Comparison of ENCODE assay signal across 1 cellular context in the genomic region with DNA sequence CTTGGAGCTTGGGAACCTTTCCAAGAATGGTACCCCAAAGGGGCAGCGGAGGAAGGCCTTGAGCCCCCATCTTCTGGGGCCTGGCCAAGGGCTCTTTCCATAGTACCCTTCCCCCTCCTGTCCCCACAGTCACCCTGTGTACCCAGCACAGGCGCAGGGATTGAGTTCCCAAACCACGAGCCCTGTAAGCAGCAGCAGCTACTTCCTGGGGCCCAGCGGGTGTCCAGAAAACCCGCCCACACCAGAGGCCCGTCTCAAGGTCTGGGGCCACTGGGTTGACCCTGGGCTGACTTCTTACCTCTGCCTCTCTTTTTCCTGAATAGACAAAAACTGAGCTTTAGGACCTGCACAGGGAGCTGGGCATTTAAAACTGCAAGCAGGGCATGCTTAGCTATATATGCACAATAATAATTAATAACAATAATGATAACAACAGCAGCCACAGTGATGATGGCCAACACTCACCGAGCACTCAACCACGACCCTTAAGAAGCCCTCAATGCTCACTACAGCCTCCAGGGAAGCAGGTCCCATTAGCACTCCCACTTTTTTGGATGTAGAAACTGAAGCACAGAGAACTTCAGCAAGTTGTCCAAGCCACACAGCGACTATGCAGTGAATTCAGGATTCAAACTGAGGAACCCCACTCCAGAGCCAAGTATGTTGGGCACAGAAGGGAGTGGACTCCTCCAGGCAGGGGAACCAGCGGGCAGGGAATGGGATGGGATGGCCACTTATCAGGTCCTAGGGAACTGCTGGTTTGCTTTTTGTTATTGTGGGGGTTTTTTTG.
TF ChIP-seq lines count a peak whose summit lies in the region.

No MANE protein-coding gene starts in this region.

TF ChIP-seq in K562, 482 proteins besides CTCF, POLR2A, EP300 and RAD21 (continued from another document and continues in another):
- peak; percentile 75 for TF ChIP-seq MYC (IDR thresholded peaks at IDR 0.05; ENCODE audit: low read depth, low read length)
- TF ChIP-seq MYC (CRISPR knock-in tag; IDR thresholded peaks at IDR 0.05; ENCODE audit: borderline replicate concordance, low read depth): no peak
- no peak for TF ChIP-seq CAMTA2 (CRISPR knock-in tag; conservative IDR thresholded peaks at IDR 0.05)
- TF ChIP-seq XRCC4 (IDR thresholded peaks at IDR 0.05; ENCODE audit: extremely low read depth, insufficient read depth, insufficient read length): no peak
- TF ChIP-seq, protein P1, sequence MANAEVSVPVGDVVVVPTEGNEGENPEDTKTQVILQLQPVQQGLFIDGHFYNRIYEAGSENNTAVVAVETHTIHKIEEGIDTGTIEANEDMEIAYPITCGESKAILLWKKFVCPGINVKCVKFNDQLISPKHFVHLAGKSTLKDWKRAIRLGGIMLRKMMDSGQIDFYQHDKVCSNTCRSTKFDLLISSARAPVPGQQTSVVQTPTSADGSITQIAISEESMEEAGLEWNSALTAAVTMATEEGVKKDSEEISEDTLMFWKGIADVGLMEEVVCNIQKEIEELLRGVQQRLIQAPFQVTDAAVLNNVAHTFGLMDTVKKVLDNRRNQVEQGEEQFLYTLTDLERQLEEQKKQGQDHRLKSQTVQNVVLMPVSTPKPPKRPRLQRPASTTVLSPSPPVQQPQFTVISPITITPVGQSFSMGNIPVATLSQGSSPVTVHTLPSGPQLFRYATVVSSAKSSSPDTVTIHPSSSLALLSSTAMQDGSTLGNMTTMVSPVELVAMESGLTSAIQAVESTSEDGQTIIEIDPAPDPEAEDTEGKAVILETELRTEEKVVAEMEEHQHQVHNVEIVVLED (CRISPR knock-in tag; IDR thresholded peaks at IDR 0.05): no peak
- TF ChIP-seq ZKSCAN1 (IDR thresholded peaks at IDR 0.05; ENCODE audit: low read depth, low read length): no peak
- TF ChIP-seq ZNF239 (CRISPR knock-in tag; IDR thresholded peaks at IDR 0.05): no peak
- TF ChIP-seq, protein P2, sequence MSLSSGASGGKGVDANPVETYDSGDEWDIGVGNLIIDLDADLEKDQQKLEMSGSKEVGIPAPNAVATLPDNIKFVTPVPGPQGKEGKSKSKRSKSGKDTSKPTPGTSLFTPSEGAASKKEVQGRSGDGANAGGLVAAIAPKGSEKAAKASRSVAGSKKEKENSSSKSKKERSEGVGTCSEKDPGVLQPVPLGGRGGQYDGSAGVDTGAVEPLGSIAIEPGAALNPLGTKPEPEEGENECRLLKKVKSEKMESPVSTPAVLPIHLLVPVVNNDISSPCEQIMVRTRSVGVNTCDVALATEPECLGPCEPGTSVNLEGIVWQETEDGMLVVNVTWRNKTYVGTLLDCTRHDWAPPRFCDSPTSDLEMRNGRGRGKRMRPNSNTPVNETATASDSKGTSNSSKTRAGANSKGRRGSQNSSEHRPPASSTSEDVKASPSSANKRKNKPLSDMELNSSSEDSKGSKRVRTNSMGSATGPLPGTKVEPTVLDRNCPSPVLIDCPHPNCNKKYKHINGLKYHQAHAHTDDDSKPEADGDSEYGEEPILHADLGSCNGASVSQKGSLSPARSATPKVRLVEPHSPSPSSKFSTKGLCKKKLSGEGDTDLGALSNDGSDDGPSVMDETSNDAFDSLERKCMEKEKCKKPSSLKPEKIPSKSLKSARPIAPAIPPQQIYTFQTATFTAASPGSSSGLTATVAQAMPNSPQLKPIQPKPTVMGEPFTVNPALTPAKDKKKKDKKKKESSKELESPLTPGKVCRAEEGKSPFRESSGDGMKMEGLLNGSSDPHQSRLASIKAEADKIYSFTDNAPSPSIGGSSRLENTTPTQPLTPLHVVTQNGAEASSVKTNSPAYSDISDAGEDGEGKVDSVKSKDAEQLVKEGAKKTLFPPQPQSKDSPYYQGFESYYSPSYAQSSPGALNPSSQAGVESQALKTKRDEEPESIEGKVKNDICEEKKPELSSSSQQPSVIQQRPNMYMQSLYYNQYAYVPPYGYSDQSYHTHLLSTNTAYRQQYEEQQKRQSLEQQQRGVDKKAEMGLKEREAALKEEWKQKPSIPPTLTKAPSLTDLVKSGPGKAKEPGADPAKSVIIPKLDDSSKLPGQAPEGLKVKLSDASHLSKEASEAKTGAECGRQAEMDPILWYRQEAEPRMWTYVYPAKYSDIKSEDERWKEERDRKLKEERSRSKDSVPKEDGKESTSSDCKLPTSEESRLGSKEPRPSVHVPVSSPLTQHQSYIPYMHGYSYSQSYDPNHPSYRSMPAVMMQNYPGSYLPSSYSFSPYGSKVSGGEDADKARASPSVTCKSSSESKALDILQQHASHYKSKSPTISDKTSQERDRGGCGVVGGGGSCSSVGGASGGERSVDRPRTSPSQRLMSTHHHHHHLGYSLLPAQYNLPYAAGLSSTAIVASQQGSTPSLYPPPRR (CRISPR knock-in tag; IDR thresholded peaks at IDR 0.05; ENCODE audit: borderline replicate concordance): no peak
- no peak for TF ChIP-seq PURB (CRISPR knock-in tag; IDR thresholded peaks at IDR 0.05; ENCODE audit: low read depth)
- TF ChIP-seq L3MBTL2 (IDR thresholded peaks at IDR 0.05): peak; percentile 42; the same call in 1 of the 2 replicates
- peak; percentile 86; the same call in 1 of the 2 replicates for TF ChIP-seq RNF2 (IDR thresholded peaks at IDR 0.05)
- TF ChIP-seq MEF2D (tag; conservative IDR thresholded peaks at IDR 0.05; ENCODE audit: low read depth): 0 out of 2 replicates have a peak, but pooled peaks have one; percentile 4
- TF ChIP-seq, protein P3, sequence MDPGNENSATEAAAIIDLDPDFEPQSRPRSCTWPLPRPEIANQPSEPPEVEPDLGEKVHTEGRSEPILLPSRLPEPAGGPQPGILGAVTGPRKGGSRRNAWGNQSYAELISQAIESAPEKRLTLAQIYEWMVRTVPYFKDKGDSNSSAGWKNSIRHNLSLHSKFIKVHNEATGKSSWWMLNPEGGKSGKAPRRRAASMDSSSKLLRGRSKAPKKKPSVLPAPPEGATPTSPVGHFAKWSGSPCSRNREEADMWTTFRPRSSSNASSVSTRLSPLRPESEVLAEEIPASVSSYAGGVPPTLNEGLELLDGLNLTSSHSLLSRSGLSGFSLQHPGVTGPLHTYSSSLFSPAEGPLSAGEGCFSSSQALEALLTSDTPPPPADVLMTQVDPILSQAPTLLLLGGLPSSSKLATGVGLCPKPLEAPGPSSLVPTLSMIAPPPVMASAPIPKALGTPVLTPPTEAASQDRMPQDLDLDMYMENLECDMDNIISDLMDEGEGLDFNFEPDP (CRISPR knock-in tag; IDR thresholded peaks at IDR 0.05): no peak
- peak; percentile 39; the same call in 1 of the 2 replicates for TF ChIP-seq ESRRA (IDR thresholded peaks at IDR 0.05; ENCODE audit: borderline replicate concordance, low read depth)
- no peak for TF ChIP-seq ZNF551 (CRISPR knock-in tag; IDR thresholded peaks at IDR 0.05)
- TF ChIP-seq, protein P4, sequence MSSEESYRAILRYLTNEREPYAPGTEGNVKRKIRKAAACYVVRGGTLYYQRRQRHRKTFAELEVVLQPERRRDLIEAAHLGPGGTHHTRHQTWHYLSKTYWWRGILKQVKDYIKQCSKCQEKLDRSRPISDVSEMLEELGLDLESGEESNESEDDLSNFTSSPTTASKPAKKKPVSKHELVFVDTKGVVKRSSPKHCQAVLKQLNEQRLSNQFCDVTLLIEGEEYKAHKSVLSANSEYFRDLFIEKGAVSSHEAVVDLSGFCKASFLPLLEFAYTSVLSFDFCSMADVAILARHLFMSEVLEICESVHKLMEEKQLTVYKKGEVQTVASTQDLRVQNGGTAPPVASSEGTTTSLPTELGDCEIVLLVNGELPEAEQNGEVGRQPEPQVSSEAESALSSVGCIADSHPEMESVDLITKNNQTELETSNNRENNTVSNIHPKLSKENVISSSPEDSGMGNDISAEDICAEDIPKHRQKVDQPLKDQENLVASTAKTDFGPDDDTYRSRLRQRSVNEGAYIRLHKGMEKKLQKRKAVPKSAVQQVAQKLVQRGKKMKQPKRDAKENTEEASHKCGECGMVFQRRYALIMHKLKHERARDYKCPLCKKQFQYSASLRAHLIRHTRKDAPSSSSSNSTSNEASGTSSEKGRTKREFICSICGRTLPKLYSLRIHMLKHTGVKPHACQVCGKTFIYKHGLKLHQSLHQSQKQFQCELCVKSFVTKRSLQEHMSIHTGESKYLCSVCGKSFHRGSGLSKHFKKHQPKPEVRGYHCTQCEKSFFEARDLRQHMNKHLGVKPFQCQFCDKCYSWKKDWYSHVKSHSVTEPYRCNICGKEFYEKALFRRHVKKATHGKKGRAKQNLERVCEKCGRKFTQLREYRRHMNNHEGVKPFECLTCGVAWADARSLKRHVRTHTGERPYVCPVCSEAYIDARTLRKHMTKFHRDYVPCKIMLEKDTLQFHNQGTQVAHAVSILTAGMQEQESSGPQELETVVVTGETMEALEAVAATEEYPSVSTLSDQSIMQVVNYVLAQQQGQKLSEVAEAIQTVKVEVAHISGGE (CRISPR knock-in tag; IDR thresholded peaks at IDR 0.05): 0 out of 6 replicates have a peak, but pooled peaks of 1 of the 3 experiments have one; percentile 53
- TF ChIP-seq, protein P5, sequence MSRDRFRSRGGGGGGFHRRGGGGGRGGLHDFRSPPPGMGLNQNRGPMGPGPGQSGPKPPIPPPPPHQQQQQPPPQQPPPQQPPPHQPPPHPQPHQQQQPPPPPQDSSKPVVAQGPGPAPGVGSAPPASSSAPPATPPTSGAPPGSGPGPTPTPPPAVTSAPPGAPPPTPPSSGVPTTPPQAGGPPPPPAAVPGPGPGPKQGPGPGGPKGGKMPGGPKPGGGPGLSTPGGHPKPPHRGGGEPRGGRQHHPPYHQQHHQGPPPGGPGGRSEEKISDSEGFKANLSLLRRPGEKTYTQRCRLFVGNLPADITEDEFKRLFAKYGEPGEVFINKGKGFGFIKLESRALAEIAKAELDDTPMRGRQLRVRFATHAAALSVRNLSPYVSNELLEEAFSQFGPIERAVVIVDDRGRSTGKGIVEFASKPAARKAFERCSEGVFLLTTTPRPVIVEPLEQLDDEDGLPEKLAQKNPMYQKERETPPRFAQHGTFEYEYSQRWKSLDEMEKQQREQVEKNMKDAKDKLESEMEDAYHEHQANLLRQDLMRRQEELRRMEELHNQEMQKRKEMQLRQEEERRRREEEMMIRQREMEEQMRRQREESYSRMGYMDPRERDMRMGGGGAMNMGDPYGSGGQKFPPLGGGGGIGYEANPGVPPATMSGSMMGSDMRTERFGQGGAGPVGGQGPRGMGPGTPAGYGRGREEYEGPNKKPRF (IDR thresholded peaks at IDR 0.05; ENCODE audit: low read depth, low read length): no peak
- no peak; the same call in 1 of the 2 replicates for TF ChIP-seq ADNP (tag; IDR thresholded peaks at IDR 0.05)
- TF ChIP-seq ZFP36 (IDR thresholded peaks at IDR 0.05; ENCODE audit: low read depth, low read length, partially characterized antibody): peak; percentile 53
- no peak for TF ChIP-seq MYBL2 (IDR thresholded peaks at IDR 0.05; ENCODE audit: low read depth)
- no peak for TF ChIP-seq MYBL2 (CRISPR knock-in tag; IDR thresholded peaks at IDR 0.05; ENCODE audit: borderline replicate concordance)
- TF ChIP-seq, protein P6, sequence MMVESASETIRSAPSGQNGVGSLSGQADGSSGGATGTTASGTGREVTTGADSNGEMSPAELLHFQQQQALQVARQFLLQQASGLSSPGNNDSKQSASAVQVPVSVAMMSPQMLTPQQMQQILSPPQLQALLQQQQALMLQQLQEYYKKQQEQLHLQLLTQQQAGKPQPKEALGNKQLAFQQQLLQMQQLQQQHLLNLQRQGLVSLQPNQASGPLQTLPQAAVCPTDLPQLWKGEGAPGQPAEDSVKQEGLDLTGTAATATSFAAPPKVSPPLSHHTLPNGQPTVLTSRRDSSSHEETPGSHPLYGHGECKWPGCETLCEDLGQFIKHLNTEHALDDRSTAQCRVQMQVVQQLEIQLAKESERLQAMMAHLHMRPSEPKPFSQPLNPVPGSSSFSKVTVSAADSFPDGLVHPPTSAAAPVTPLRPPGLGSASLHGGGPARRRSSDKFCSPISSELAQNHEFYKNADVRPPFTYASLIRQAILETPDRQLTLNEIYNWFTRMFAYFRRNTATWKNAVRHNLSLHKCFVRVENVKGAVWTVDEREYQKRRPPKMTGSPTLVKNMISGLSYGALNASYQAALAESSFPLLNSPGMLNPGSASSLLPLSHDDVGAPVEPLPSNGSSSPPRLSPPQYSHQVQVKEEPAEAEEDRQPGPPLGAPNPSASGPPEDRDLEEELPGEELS (CRISPR knock-in tag; IDR thresholded peaks at IDR 0.05; ENCODE audit: borderline replicate concordance): no peak
- TF ChIP-seq BCOR (IDR thresholded peaks at IDR 0.05): no peak
- TF ChIP-seq ZZZ3 (IDR thresholded peaks at IDR 0.05): no peak
- TF ChIP-seq RCOR1 (IDR thresholded peaks at IDR 0.05; ENCODE audit: borderline replicate concordance in 1 of 2, low read depth in 2 of 2, low read length in 2 of 2): peak in 1 of 2 experiments; percentile 65; a peak in 2 of 4 replicates
- TF ChIP-seq TBP (optimal IDR thresholded peaks at IDR 0.05; ENCODE audit: low read depth, low read length): no peak
- TF ChIP-seq, protein P7, sequence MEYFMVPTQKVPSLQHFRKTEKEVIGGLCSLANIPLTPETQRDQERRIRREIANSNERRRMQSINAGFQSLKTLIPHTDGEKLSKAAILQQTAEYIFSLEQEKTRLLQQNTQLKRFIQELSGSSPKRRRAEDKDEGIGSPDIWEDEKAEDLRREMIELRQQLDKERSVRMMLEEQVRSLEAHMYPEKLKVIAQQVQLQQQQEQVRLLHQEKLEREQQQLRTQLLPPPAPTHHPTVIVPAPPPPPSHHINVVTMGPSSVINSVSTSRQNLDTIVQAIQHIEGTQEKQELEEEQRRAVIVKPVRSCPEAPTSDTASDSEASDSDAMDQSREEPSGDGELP (CRISPR knock-in tag; IDR thresholded peaks at IDR 0.05; ENCODE audit: borderline replicate concordance): no peak
- TF ChIP-seq, protein P8, sequence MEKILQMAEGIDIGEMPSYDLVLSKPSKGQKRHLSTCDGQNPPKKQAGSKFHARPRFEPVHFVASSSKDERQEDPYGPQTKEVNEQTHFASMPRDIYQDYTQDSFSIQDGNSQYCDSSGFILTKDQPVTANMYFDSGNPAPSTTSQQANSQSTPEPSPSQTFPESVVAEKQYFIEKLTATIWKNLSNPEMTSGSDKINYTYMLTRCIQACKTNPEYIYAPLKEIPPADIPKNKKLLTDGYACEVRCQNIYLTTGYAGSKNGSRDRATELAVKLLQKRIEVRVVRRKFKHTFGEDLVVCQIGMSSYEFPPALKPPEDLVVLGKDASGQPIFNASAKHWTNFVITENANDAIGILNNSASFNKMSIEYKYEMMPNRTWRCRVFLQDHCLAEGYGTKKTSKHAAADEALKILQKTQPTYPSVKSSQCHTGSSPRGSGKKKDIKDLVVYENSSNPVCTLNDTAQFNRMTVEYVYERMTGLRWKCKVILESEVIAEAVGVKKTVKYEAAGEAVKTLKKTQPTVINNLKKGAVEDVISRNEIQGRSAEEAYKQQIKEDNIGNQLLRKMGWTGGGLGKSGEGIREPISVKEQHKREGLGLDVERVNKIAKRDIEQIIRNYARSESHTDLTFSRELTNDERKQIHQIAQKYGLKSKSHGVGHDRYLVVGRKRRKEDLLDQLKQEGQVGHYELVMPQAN (IDR thresholded peaks at IDR 0.05; ENCODE audit: borderline replicate concordance): 0 out of 2 replicates have a peak, but pooled peaks have one; percentile 4
- TF ChIP-seq C11orf30 (IDR thresholded peaks at IDR 0.05; ENCODE audit: low read depth): peak; percentile 82
- TF ChIP-seq RBM25 (IDR thresholded peaks at IDR 0.05; ENCODE audit: low read depth, low read length, severe bottlenecking): no peak
- peak; percentile 32 for TF ChIP-seq NFIC (IDR thresholded peaks at IDR 0.05)
- TF ChIP-seq NCOA1 (IDR thresholded peaks at IDR 0.05; ENCODE audit: low read depth): no peak
- no peak for TF ChIP-seq IRF2 (CRISPR knock-in tag; IDR thresholded peaks at IDR 0.05)
- no peak for TF ChIP-seq WHSC1 (IDR thresholded peaks at IDR 0.05; ENCODE audit: low read length)
